10 cellular contexts compared by ENCODE assay signal in genomic region chr2:174595904-174596397, GRCh38. TPM values are rescaled to one million over a fixed set of nuclear protein-coding genes. Genes with fewer than 3 reads are reported as not detected.
DNase-seq lines count a peak whose midpoint lies in the region; ATAC-seq, FAIRE-seq and TF ChIP-seq lines count a peak whose summit lies in the region.
"Had no signal": no experiment of that assay in that cellular context is flagged by ENCODE, and none has a peak within 500 bp of the region (broad histone marks: within the 10 kb centered on the region; RNA-seq: fewer than 3 reads in every experiment).

No MANE protein-coding gene starts in this region.

- TF ChIP-seq CTCF in omental fat pad (IDR thresholded peaks at IDR 0.05), result no peak
- TF ChIP-seq CTCF in glutamatergic neuron (IDR thresholded peaks at IDR 0.05; ENCODE audit: partially characterized antibody, unreplicated experiment), result no peak

- peak overlapping the region; percentile 97 for H3K27ac Mint-ChIP-seq in activated T-cell treated with anti-CD3 and anti-CD28 coated beads, Interleukin-2, amount 50 U/mL, for 24 hours
- peak overlapping the region; percentile 92 for H3K27ac Mint-ChIP-seq in T-helper 2 cell treated with Interferon-gamma antibody and Interleukin-4, amounts not matched to agents 5 μg/mL and 100 μg/mL, for 36 hours
- no peak overlapping the region for H3K27ac Mint-ChIP-seq in glutamatergic neuron (ENCODE audit: unreplicated experiment)

- H3K4me3 Mint-ChIP-seq in activated T-cell treated with anti-CD3 and anti-CD28 coated beads, Interleukin-2, amount 50 U/mL, for 24 hours, result peak overlapping the region; percentile 89
- H3K4me3 Mint-ChIP-seq in T-helper 2 cell treated with Interferon-gamma antibody and Interleukin-4, amounts not matched to agents 5 μg/mL and 100 μg/mL, for 36 hours, result peak overlapping the region; percentile 92
- no peak overlapping the region for H3K4me3 Mint-ChIP-seq in glutamatergic neuron (ENCODE audit: unreplicated experiment)
- H3K4me3 Mint-ChIP-seq: nephron had no signal

- peaks cover 21% of the 10 kb centered on the region for H3K4me1 ChIP-seq in thymus (ENCODE audit: control insufficient read depth, insufficient read depth, low read length)

- no peaks in the 10 kb centered on the region for H3K27me3 ChIP-seq in thymus (ENCODE audit: control insufficient read depth, insufficient read depth)

- no peaks in the 10 kb centered on the region for H3K9me3 ChIP-seq in thymus (ENCODE audit: control insufficient read depth)

- peaks cover 80% of the 10 kb centered on the region for H3K4me1 Mint-ChIP-seq in activated T-cell treated with anti-CD3 and anti-CD28 coated beads, Interleukin-2, amount 50 U/mL, for 24 hours (ENCODE audit: low read depth)
- peaks cover 52% of the 10 kb centered on the region for H3K4me1 Mint-ChIP-seq in T-helper 2 cell treated with Interferon-gamma antibody and Interleukin-4, amounts not matched to agents 5 μg/mL and 100 μg/mL, for 36 hours (ENCODE audit: low read depth)
- peaks cover 10% of the 10 kb centered on the region for H3K4me1 Mint-ChIP-seq in glutamatergic neuron (ENCODE audit: low read depth, unreplicated experiment)

- no peak for FAIRE-seq in H54 (lab: Jason Lieb, UNC)

- no peak overlapping the region for H3K27ac ChIP-seq in thymus (ENCODE audit: low read depth)

- TF ChIP-seq POLR2A in H54 (IDR thresholded peaks at IDR 0.05; ENCODE audit: low read depth, low read length), result no peak

- no peak for ATAC-seq in omental fat pad (ENCODE audit: low FRiP score)

- 50% methylated on average over 2 of the region's 2 CpGs for WGBS in thymus

- H3K9me3 Mint-ChIP-seq in activated T-cell treated with anti-CD3 and anti-CD28 coated beads, Interleukin-2, amount 50 U/mL, for 24 hours, result peaks cover 2% of the 10 kb centered on the region
- peaks cover 3% of the 10 kb centered on the region for H3K9me3 Mint-ChIP-seq in T-helper 2 cell treated with Interferon-gamma antibody and Interleukin-4, amounts not matched to agents 5 μg/mL and 100 μg/mL, for 36 hours
- H3K9me3 Mint-ChIP-seq in glutamatergic neuron (ENCODE audit: unreplicated experiment), result peaks cover 2% of the 10 kb centered on the region

- no peak for DNase-seq in activated T-cell treated with anti-CD3 and anti-CD28 coated beads, Interleukin-2, amount 50 U/mL, for 24 hours
- DNase-seq in activated T-cell treated with anti-CD3 and anti-CD28 coated beads for 4 hours (no peak), iris pigment epithelial cell (ENCODE audit: low read depth) (peak; percentile 29), H54 (ENCODE audit: insufficient read length, low spot score) (no peak), omental fat pad (ENCODE audit: low spot score) (no peak), glutamatergic neuron (no peak)
- no peak for DNase-seq in T-helper 2 cell treated with Interferon-gamma antibody and Interleukin-4, amounts not matched to agents 5 μg/mL and 100 μg/mL, for 36 hours (ENCODE audit: low spot score)
- DNase-seq: activated CD8-positive, alpha-beta memory T cell treated with anti-CD3 and anti-CD28 coated beads, Interleukin-2, amount 50 U/mL, for 48 hours had no signal

- no peaks in the 10 kb centered on the region for H3K27me3 Mint-ChIP-seq in activated T-cell treated with anti-CD3 and anti-CD28 coated beads, Interleukin-2, amount 50 U/mL, for 24 hours
- no peaks in the 10 kb centered on the region for H3K27me3 Mint-ChIP-seq in T-helper 2 cell treated with Interferon-gamma antibody and Interleukin-4, amounts not matched to agents 5 μg/mL and 100 μg/mL, for 36 hours (ENCODE audit: low read depth)
- H3K27me3 Mint-ChIP-seq in glutamatergic neuron (ENCODE audit: unreplicated experiment), result no peaks in the 10 kb centered on the region

- H3K4me3 ChIP-seq in thymus (ENCODE audit: low read length), result peak overlapping the region; percentile 36

- H3K36me3 Mint-ChIP-seq in activated T-cell treated with anti-CD3 and anti-CD28 coated beads, Interleukin-2, amount 50 U/mL, for 24 hours (ENCODE audit: low read depth), result peaks cover 65% of the 10 kb centered on the region
- H3K36me3 Mint-ChIP-seq in T-helper 2 cell treated with Interferon-gamma antibody and Interleukin-4, amounts not matched to agents 5 μg/mL and 100 μg/mL, for 36 hours (ENCODE audit: low read depth), result peaks cover 75% of the 10 kb centered on the region
- peaks cover 13% of the 10 kb centered on the region for H3K36me3 Mint-ChIP-seq in glutamatergic neuron (ENCODE audit: unreplicated experiment)

- no peaks in the 10 kb centered on the region for H3K36me3 ChIP-seq in thymus (ENCODE audit: control insufficient read depth, insufficient read depth)

RNA-seq across cellular contexts. Expression of gene WIPF1, which starts 1.7 kb away (rescaled TPM):
- 65.0 TPM for polyA plus RNA-seq in thymus
- 10 to 100 TPM; 20.9 to 60.1 (median 43.3) TPM for total RNA-seq in omental fat pad
- total RNA-seq in glutamatergic neuron (ENCODE audit: unreplicated experiment), result 15.5 TPM
